ENCODE assay signal across 27 cellular contexts in genomic region chr11:83200035-83200434, GRCh38.
"Had no signal": no experiment of that assay in that cellular context is flagged by ENCODE, and none has a peak within 500 bp of the region (broad histone marks: within the 10 kb centered on the region; RNA-seq: fewer than 3 reads in every experiment).

No MANE protein-coding gene starts in this region.

- H3K4me3 ChIP-seq: esophagus squamous epithelium, gastroesophageal sphincter had no signal

- DNase-seq: activated CD4-positive, alpha-beta memory T cell treated with anti-CD3 and anti-CD28 coated beads, Interleukin-2, amount 10 ng/mL, durations not matched to agents 7 days and 5 days; activated CD4-positive, alpha-beta T cell treated with anti-CD3 and anti-CD28 coated beads for 1 hour; activated CD4-positive, alpha-beta T cell treated with anti-CD3 and anti-CD28 coated beads for 4 hours; activated CD4-positive, alpha-beta T cell treated with anti-CD3 and anti-CD28 coated beads, Interleukin-2, amount 10 ng/mL, durations not matched to agents 7 days and 5 days; activated CD4-positive, alpha-beta T cell treated with anti-CD3 and anti-CD28 coated beads, Interleukin-2, amount 50 U/mL, for 4 hours; activated CD8-positive, alpha-beta memory T cell treated with anti-CD3 and anti-CD28 coated beads, Interleukin-2, amount 50 U/mL, for 48 hours; activated effector memory CD4-positive, alpha-beta T cell treated with anti-CD3 and anti-CD28 coated beads, Interleukin-2, amount 50 U/mL, for 16 hours; activated naive CD4-positive, alpha-beta T cell treated with anti-CD3 and anti-CD28 coated beads for 36 hours; activated naive CD8-positive, alpha-beta T cell treated with anti-CD3 and anti-CD28 coated beads, Interleukin-2, amount 10 ng/mL, durations not matched to agents 7 days and 5 days; activated T-cell treated with anti-CD3 and anti-CD28 coated beads, Interleukin-2, amount 50 U/mL, for 4 hours; amniotic stem cell; anterior cingulate cortex; brain microvascular endothelial cell; cortex of kidney; dermis blood vessel endothelial cell; effector CD4-positive, alpha-beta T cell; effector memory CD8-positive, alpha-beta T cell; esophagus squamous epithelium; foreskin melanocyte; T-helper 2 cell had no signal

- H3K27me3 ChIP-seq: brain microvascular endothelial cell, esophagus squamous epithelium, gastroesophageal sphincter had no signal

- H3K9me3 Mint-ChIP-seq: activated CD4-positive, alpha-beta memory T cell treated with anti-CD3 and anti-CD28 coated beads, Interleukin-2, amount 10 ng/mL, durations not matched to agents 7 days and 5 days; activated CD4-positive, alpha-beta T cell treated with anti-CD3 and anti-CD28 coated beads, Interleukin-2, amount 10 ng/mL, durations not matched to agents 7 days and 5 days; activated naive CD4-positive, alpha-beta T cell treated with anti-CD3 and anti-CD28 coated beads for 36 hours; activated naive CD4-positive, alpha-beta T cell treated with anti-CD3 and anti-CD28 coated beads, Interleukin-2, amount 50 U/mL, for 24 hours; activated naive CD8-positive, alpha-beta T cell treated with anti-CD3 and anti-CD28 coated beads, Interleukin-2, amount 10 ng/mL, durations not matched to agents 7 days and 5 days; activated T-cell treated with anti-CD3 and anti-CD28 coated beads, Interleukin-2, amount 50 U/mL, for 4 hours; activated T-helper 1 cell treated with anti-CD3 and anti-CD28 coated beads, Interleukin-12 subunit alpha, Interleukin-12 subunit beta, Interleukin-2, Interleukin-4 antibody, amounts not matched to agents 30 ng/mL and 10 ng/mL and 1 ng/mL, durations not matched to agents 14 hours and 24 hours and 36 hours; activated T-helper 2 cell treated with anti-CD3 and anti-CD28 coated beads, Interferon-gamma antibody, Interleukin-2, Interleukin-4, amounts not matched to agents 10 μg/mL and 5 μg/mL and 100 μg/mL, durations not matched to agents 14 hours and 24 hours and 36 hours; effector memory CD8-positive, alpha-beta T cell; WTC11 had no signal

- H3K27ac Mint-ChIP-seq: activated CD4-positive, alpha-beta memory T cell treated with anti-CD3 and anti-CD28 coated beads, Interleukin-2, amount 10 ng/mL, durations not matched to agents 7 days and 5 days; activated CD4-positive, alpha-beta T cell treated with anti-CD3 and anti-CD28 coated beads, Interleukin-2, amount 10 ng/mL, durations not matched to agents 7 days and 5 days; activated naive CD4-positive, alpha-beta T cell treated with anti-CD3 and anti-CD28 coated beads for 36 hours; activated naive CD4-positive, alpha-beta T cell treated with anti-CD3 and anti-CD28 coated beads, Interleukin-2, amount 50 U/mL, for 24 hours; activated naive CD8-positive, alpha-beta T cell treated with anti-CD3 and anti-CD28 coated beads, Interleukin-2, amount 10 ng/mL, durations not matched to agents 7 days and 5 days; activated T-helper 1 cell treated with anti-CD3 and anti-CD28 coated beads, Interleukin-12 subunit alpha, Interleukin-12 subunit beta, Interleukin-2, Interleukin-4 antibody, amounts not matched to agents 30 ng/mL and 10 ng/mL and 1 ng/mL, durations not matched to agents 14 hours and 24 hours and 36 hours; activated T-helper 2 cell treated with anti-CD3 and anti-CD28 coated beads, Interferon-gamma antibody, Interleukin-2, Interleukin-4, amounts not matched to agents 10 μg/mL and 5 μg/mL and 100 μg/mL, durations not matched to agents 14 hours and 24 hours and 36 hours; effector memory CD8-positive, alpha-beta T cell; WTC11 had no signal

- H3K27me3 Mint-ChIP-seq: activated CD4-positive, alpha-beta memory T cell treated with anti-CD3 and anti-CD28 coated beads, Interleukin-2, amount 10 ng/mL, durations not matched to agents 7 days and 5 days; activated CD4-positive, alpha-beta T cell treated with anti-CD3 and anti-CD28 coated beads, Interleukin-2, amount 10 ng/mL, durations not matched to agents 7 days and 5 days; activated naive CD4-positive, alpha-beta T cell treated with anti-CD3 and anti-CD28 coated beads, Interleukin-2, amount 50 U/mL, for 24 hours; activated naive CD8-positive, alpha-beta T cell treated with anti-CD3 and anti-CD28 coated beads, Interleukin-2, amount 10 ng/mL, durations not matched to agents 7 days and 5 days; effector memory CD8-positive, alpha-beta T cell had no signal

- ATAC-seq: activated T-cell treated with anti-CD3 and anti-CD28 coated beads, Interleukin-2, amount 50 U/mL, for 4 hours; effector memory CD8-positive, alpha-beta T cell; gastroesophageal sphincter; WTC11 had no signal

- H3K36me3 Mint-ChIP-seq: WTC11 had no signal

- H3K4me3 Mint-ChIP-seq: activated CD4-positive, alpha-beta memory T cell treated with anti-CD3 and anti-CD28 coated beads, Interleukin-2, amount 10 ng/mL, durations not matched to agents 7 days and 5 days; activated CD4-positive, alpha-beta T cell treated with anti-CD3 and anti-CD28 coated beads, Interleukin-2, amount 10 ng/mL, durations not matched to agents 7 days and 5 days; activated naive CD4-positive, alpha-beta T cell treated with anti-CD3 and anti-CD28 coated beads for 36 hours; activated naive CD4-positive, alpha-beta T cell treated with anti-CD3 and anti-CD28 coated beads, Interleukin-2, amount 50 U/mL, for 24 hours; activated naive CD8-positive, alpha-beta T cell treated with anti-CD3 and anti-CD28 coated beads, Interleukin-2, amount 10 ng/mL, durations not matched to agents 7 days and 5 days; activated T-cell treated with anti-CD3 and anti-CD28 coated beads, Interleukin-2, amount 50 U/mL, for 4 hours; activated T-helper 1 cell treated with anti-CD3 and anti-CD28 coated beads, Interleukin-12 subunit alpha, Interleukin-12 subunit beta, Interleukin-2, Interleukin-4 antibody, amounts not matched to agents 30 ng/mL and 10 ng/mL and 1 ng/mL, durations not matched to agents 14 hours and 24 hours and 36 hours; effector memory CD8-positive, alpha-beta T cell; WTC11 had no signal

- H3K9me3 ChIP-seq: esophagus squamous epithelium, gastroesophageal sphincter had no signal

- H3K27ac ChIP-seq: brain microvascular endothelial cell, epithelial cell of prostate, esophagus squamous epithelium, gastroesophageal sphincter, VCaP had no signal
